Comparison of ENCODE assay signal across 2 cellular contexts in the genomic region with DNA sequence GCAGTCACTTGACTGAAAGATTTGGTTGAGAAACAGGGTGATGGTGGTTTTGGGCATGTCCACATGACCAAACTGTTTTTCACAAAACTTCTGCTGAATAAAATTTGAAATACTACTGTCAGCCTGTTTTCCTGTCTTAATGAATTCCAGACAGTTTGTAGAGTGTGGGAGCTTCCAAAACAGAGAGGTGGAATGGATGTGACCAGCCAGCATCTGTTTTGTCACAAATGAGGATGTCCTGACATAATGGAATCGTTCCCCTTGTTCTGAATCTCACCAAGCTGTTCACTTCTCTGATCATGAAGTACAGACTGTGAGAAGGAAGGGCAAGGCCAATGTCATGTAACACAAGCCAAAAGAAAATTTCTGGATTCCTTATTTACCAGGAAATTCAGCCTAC.
TF ChIP-seq lines count a peak whose summit lies in the region.

No MANE protein-coding gene starts in this region.

TF ChIP-seq in liver, 16 proteins besides CTCF, POLR2A, EP300 and RAD21:
- TF ChIP-seq RXRA (IDR thresholded peaks at IDR 0.05), result no peak
- TF ChIP-seq NR2F2 (IDR thresholded peaks at IDR 0.05), result peak; percentile 39

TF ChIP-seq in HepG2, 621 proteins besides CTCF, POLR2A, EP300 and RAD21:
- TF ChIP-seq HIVEP1 (CRISPR knock-in tag; IDR thresholded peaks at IDR 0.05) (no peak), SIX1 (CRISPR knock-in tag; IDR thresholded peaks at IDR 0.05; ENCODE audit: borderline replicate concordance) (no peak), HMG20B (CRISPR knock-in tag; conservative IDR thresholded peaks at IDR 0.05) (no peak), RELA (CRISPR knock-in tag; IDR thresholded peaks at IDR 0.05) (no peak), RFX3 (CRISPR knock-in tag; IDR thresholded peaks at IDR 0.05) (no peak)
- TF ChIP-seq, protein P1, sequence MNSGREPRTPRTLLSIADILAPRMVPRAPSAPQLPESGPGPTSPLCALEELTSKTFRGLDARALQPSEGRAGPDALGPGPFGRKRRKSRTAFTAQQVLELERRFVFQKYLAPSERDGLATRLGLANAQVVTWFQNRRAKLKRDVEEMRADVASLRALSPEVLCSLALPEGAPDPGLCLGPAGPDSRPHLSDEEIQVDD (CRISPR knock-in tag; IDR thresholded peaks at IDR 0.05; ENCODE audit: borderline replicate concordance), result no peak
